Comparison of ENCODE assay signal across 1 cellular context in the genomic region with DNA sequence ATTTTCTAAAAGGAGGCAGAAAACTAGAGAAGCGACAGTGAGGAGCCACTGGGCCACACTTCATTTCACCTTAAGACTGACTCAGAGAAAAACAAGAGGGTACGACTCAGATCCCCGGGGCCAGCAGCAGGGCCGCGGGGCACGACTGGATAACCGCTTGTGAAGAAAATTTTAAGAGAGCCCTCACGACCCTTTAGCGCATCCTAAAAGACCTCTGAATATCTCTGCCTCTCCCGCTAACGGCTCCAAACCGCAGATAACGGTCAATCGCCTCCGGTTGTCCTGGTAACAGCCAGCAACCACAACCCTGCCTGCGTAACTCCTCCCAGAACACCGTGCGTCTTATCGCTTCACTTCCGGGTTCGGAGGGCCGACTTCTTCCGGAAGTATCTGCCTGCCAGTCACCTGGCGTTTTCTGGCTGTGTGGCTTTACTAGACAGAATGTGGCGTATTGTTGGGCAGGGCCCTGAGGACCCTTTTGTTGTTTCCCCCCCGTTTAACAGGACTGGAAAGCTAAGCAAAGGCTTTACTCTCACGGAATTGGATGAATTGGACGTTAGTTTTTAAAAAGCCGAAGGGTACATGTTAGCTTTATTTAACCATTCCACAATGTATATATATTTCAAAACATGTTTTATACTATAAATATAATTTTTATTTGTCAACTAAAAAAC.
A peak's percentile ranks its signal among the peaks of the same experiment; 100 is the strongest.
TF ChIP-seq lines count a peak whose summit lies in the region.

No MANE protein-coding gene starts in this region.

TF ChIP-seq in K562, 482 proteins besides CTCF, POLR2A, EP300 and RAD21 (continued from another document and continues in another):
- TF ChIP-seq, protein P1, sequence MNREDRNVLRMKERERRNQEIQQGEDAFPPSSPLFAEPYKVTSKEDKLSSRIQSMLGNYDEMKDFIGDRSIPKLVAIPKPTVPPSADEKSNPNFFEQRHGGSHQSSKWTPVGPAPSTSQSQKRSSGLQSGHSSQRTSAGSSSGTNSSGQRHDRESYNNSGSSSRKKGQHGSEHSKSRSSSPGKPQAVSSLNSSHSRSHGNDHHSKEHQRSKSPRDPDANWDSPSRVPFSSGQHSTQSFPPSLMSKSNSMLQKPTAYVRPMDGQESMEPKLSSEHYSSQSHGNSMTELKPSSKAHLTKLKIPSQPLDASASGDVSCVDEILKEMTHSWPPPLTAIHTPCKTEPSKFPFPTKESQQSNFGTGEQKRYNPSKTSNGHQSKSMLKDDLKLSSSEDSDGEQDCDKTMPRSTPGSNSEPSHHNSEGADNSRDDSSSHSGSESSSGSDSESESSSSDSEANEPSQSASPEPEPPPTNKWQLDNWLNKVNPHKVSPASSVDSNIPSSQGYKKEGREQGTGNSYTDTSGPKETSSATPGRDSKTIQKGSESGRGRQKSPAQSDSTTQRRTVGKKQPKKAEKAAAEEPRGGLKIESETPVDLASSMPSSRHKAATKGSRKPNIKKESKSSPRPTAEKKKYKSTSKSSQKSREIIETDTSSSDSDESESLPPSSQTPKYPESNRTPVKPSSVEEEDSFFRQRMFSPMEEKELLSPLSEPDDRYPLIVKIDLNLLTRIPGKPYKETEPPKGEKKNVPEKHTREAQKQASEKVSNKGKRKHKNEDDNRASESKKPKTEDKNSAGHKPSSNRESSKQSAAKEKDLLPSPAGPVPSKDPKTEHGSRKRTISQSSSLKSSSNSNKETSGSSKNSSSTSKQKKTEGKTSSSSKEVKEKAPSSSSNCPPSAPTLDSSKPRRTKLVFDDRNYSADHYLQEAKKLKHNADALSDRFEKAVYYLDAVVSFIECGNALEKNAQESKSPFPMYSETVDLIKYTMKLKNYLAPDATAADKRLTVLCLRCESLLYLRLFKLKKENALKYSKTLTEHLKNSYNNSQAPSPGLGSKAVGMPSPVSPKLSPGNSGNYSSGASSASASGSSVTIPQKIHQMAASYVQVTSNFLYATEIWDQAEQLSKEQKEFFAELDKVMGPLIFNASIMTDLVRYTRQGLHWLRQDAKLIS (CRISPR knock-in tag; IDR thresholded peaks at IDR 0.05), result peak; percentile 78; the same call in 1 of the 2 replicates
- TF ChIP-seq, protein P2, sequence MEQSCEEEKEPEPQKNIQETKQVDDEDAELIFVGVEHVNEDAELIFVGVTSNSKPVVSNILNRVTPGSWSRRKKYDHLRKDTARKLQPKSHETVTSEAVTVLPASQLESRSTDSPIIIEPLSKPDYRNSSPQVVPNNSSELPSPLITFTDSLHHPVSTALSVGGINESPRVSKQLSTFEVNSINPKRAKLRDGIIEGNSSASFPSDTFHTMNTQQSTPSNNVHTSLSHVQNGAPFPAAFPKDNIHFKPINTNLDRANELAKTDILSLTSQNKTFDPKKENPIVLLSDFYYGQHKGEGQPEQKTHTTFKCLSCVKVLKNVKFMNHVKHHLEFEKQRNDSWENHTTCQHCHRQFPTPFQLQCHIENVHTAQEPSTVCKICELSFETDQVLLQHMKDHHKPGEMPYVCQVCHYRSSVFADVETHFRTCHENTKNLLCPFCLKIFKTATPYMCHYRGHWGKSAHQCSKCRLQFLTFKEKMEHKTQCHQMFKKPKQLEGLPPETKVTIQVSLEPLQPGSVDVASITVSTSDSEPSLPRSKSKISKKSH (CRISPR knock-in tag; IDR thresholded peaks at IDR 0.05), result no peak
- TF ChIP-seq ZNF589 (CRISPR knock-in tag; IDR thresholded peaks at IDR 0.05; ENCODE audit: low read depth) (peak; percentile 73; the same call in 1 of the 2 replicates), EZH2 (IDR thresholded peaks at IDR 0.05; ENCODE audit: borderline replicate concordance, low read depth, low read length) (no peak), ZFPM2 (CRISPR knock-in tag; IDR thresholded peaks at IDR 0.05) (no peak), ZNF124 (CRISPR knock-in tag; IDR thresholded peaks at IDR 0.05) (no peak), ZNF165 (CRISPR knock-in tag; IDR thresholded peaks at IDR 0.05; ENCODE audit: borderline replicate concordance) (no peak), ZNF316 (IDR thresholded peaks at IDR 0.05) (no peak), KDM4B (IDR thresholded peaks at IDR 0.05; ENCODE audit: borderline replicate concordance in 2 of 2, low read depth in 1 of 2) (peak in 1 of 2 experiments; percentile 89; a peak in 1 of 4 replicates), PHF21A (IDR thresholded peaks at IDR 0.05; ENCODE audit: borderline replicate concordance, low read depth) (no peak), ZNF780A (CRISPR knock-in tag; IDR thresholded peaks at IDR 0.05) (no peak), CBX5 (IDR thresholded peaks at IDR 0.05; ENCODE audit: borderline replicate concordance, low read depth) (no peak), ZC3H8 (IDR thresholded peaks at IDR 0.05) (no peak), TBL1XR1 (IDR thresholded peaks at IDR 0.05; ENCODE audit: low read length in 2 of 2) (peak in 1 of 2 experiments; percentile 66; a peak in 1 of 4 replicates), HNRNPLL (IDR thresholded peaks at IDR 0.05; ENCODE audit: low read depth, low read length, poor library complexity, severe bottlenecking) (peak; percentile 73), NR2F6 (CRISPR knock-in tag; IDR thresholded peaks at IDR 0.05) (no peak), RB1 (IDR thresholded peaks at IDR 0.05; ENCODE audit: low read depth) (0 out of 2 replicates have a peak, but pooled peaks have one; percentile 58), SMARCC2 (IDR thresholded peaks at IDR 0.05; ENCODE audit: low read depth) (no peak), KAT2B (IDR thresholded peaks at IDR 0.05; ENCODE audit: low read depth, low read length) (no peak), TAF7 (tag; IDR thresholded peaks at IDR 0.05) (peak; percentile 40; the same call in 1 of the 2 replicates), KLF1 (tag; IDR thresholded peaks at IDR 0.05) (no peak), POLR2H (tag; IDR thresholded peaks at IDR 0.05; ENCODE audit: low read depth) (peak; percentile 91), CREBBP (IDR thresholded peaks at IDR 0.05; ENCODE audit: low read depth, low read length) (no peak), ZNF668 (CRISPR knock-in tag; IDR thresholded peaks at IDR 0.05) (0 out of 2 replicates have a peak, but pooled peaks have one; percentile 21), ZEB2 (IDR thresholded peaks at IDR 0.05) (0 out of 2 replicates have a peak, but pooled peaks have one; percentile 43), SAFB2 (IDR thresholded peaks at IDR 0.05; ENCODE audit: borderline replicate concordance, low read depth, low read length, severe bottlenecking) (no peak), RUNX1 (IDR thresholded peaks at IDR 0.05; ENCODE audit: low read depth) (no peak), SNIP1 (IDR thresholded peaks at IDR 0.05; ENCODE audit: low read depth) (no peak), ZNF699 (CRISPR knock-in tag; IDR thresholded peaks at IDR 0.05; ENCODE audit: insufficient replicate concordance) (no peak), RBM25 (IDR thresholded peaks at IDR 0.05; ENCODE audit: low read depth, low read length, severe bottlenecking) (no peak), ZNF140 (CRISPR knock-in tag; IDR thresholded peaks at IDR 0.05) (no peak), NFRKB (IDR thresholded peaks at IDR 0.05; ENCODE audit: low read depth) (peak; percentile 84), STAT5A (IDR thresholded peaks at IDR 0.05; ENCODE audit: borderline replicate concordance, low read length) (peak; percentile 26; the same call in 1 of the 2 replicates), TEAD1 (CRISPR knock-in tag; IDR thresholded peaks at IDR 0.05) (peak in 1 of 2 experiments; percentile 71; a peak in 1 of 4 replicates), ZNF561 (CRISPR knock-in tag; conservative IDR thresholded peaks at IDR 0.05) (no peak), PCBP1 (IDR thresholded peaks at IDR 0.05; ENCODE audit: low read depth, low read length, poor library complexity, severe bottlenecking) (no peak), YY1 (IDR thresholded peaks at IDR 0.05; ENCODE audit: borderline replicate concordance in 1 of 3, control insufficient read depth in 1 of 3, extremely low read depth in 1 of 3, insufficient read depth in 3 of 3, insufficient read length in 1 of 3, insufficient replicate concordance in 2 of 3, low read depth in 1 of 3, low read length in 2 of 3) (peak in 1 of 3 experiments; percentile 79), ZNF444 (CRISPR knock-in tag; IDR thresholded peaks at IDR 0.05) (no peak), ZZZ3 (IDR thresholded peaks at IDR 0.05) (no peak), NR1H2 (CRISPR knock-in tag; IDR thresholded peaks at IDR 0.05) (no peak), KDM1A (IDR thresholded peaks at IDR 0.05) (peak; percentile 12 to 28; a peak in 1 of 4 replicates), ZNF24 (IDR thresholded peaks at IDR 0.05) (no peak), NCOA6 (IDR thresholded peaks at IDR 0.05) (no peak), PHB (CRISPR knock-in tag; IDR thresholded peaks at IDR 0.05) (no peak), JUNB (CRISPR knock-in tag; conservative IDR thresholded peaks at IDR 0.05) (no peak), MCM5 (IDR thresholded peaks at IDR 0.05; ENCODE audit: low read depth) (no peak), ELF4 (CRISPR knock-in tag; IDR thresholded peaks at IDR 0.05) (peak; percentile 92), NFYB (IDR thresholded peaks at IDR 0.05; ENCODE audit: extremely low read depth, insufficient read length) (no peak)
- TF ChIP-seq, protein P3, sequence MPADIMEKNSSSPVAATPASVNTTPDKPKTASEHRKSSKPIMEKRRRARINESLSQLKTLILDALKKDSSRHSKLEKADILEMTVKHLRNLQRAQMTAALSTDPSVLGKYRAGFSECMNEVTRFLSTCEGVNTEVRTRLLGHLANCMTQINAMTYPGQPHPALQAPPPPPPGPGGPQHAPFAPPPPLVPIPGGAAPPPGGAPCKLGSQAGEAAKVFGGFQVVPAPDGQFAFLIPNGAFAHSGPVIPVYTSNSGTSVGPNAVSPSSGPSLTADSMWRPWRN (IDR thresholded peaks at IDR 0.05; ENCODE audit: low read depth), result no peak
- TF ChIP-seq, protein P4, sequence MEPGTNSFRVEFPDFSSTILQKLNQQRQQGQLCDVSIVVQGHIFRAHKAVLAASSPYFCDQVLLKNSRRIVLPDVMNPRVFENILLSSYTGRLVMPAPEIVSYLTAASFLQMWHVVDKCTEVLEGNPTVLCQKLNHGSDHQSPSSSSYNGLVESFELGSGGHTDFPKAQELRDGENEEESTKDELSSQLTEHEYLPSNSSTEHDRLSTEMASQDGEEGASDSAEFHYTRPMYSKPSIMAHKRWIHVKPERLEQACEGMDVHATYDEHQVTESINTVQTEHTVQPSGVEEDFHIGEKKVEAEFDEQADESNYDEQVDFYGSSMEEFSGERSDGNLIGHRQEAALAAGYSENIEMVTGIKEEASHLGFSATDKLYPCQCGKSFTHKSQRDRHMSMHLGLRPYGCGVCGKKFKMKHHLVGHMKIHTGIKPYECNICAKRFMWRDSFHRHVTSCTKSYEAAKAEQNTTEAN (CRISPR knock-in tag; IDR thresholded peaks at IDR 0.05), result no peak
- TF ChIP-seq, protein P5, sequence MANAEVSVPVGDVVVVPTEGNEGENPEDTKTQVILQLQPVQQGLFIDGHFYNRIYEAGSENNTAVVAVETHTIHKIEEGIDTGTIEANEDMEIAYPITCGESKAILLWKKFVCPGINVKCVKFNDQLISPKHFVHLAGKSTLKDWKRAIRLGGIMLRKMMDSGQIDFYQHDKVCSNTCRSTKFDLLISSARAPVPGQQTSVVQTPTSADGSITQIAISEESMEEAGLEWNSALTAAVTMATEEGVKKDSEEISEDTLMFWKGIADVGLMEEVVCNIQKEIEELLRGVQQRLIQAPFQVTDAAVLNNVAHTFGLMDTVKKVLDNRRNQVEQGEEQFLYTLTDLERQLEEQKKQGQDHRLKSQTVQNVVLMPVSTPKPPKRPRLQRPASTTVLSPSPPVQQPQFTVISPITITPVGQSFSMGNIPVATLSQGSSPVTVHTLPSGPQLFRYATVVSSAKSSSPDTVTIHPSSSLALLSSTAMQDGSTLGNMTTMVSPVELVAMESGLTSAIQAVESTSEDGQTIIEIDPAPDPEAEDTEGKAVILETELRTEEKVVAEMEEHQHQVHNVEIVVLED (CRISPR knock-in tag; IDR thresholded peaks at IDR 0.05), result peak; percentile 47
- TF ChIP-seq, protein P6, sequence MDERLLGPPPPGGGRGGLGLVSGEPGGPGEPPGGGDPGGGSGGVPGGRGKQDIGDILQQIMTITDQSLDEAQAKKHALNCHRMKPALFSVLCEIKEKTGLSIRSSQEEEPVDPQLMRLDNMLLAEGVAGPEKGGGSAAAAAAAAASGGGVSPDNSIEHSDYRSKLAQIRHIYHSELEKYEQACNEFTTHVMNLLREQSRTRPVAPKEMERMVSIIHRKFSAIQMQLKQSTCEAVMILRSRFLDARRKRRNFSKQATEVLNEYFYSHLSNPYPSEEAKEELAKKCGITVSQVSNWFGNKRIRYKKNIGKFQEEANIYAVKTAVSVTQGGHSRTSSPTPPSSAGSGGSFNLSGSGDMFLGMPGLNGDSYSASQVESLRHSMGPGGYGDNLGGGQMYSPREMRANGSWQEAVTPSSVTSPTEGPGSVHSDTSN (CRISPR knock-in tag; IDR thresholded peaks at IDR 0.05; ENCODE audit: low read depth), result peak; percentile 70
- TF ChIP-seq, protein P6 (tag; conservative IDR thresholded peaks at IDR 0.05; ENCODE audit: low read depth), result peak; percentile 84
- TF ChIP-seq, protein P7, sequence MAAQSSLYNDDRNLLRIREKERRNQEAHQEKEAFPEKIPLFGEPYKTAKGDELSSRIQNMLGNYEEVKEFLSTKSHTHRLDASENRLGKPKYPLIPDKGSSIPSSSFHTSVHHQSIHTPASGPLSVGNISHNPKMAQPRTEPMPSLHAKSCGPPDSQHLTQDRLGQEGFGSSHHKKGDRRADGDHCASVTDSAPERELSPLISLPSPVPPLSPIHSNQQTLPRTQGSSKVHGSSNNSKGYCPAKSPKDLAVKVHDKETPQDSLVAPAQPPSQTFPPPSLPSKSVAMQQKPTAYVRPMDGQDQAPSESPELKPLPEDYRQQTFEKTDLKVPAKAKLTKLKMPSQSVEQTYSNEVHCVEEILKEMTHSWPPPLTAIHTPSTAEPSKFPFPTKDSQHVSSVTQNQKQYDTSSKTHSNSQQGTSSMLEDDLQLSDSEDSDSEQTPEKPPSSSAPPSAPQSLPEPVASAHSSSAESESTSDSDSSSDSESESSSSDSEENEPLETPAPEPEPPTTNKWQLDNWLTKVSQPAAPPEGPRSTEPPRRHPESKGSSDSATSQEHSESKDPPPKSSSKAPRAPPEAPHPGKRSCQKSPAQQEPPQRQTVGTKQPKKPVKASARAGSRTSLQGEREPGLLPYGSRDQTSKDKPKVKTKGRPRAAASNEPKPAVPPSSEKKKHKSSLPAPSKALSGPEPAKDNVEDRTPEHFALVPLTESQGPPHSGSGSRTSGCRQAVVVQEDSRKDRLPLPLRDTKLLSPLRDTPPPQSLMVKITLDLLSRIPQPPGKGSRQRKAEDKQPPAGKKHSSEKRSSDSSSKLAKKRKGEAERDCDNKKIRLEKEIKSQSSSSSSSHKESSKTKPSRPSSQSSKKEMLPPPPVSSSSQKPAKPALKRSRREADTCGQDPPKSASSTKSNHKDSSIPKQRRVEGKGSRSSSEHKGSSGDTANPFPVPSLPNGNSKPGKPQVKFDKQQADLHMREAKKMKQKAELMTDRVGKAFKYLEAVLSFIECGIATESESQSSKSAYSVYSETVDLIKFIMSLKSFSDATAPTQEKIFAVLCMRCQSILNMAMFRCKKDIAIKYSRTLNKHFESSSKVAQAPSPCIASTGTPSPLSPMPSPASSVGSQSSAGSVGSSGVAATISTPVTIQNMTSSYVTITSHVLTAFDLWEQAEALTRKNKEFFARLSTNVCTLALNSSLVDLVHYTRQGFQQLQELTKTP (IDR thresholded peaks at IDR 0.05; ENCODE audit: low read depth in 1 of 2, partially characterized antibody in 2 of 2), result peak in 1 of 2 experiments; percentile 29
